ENCODE assay signal across 34 cellular contexts in the genomic region with DNA sequence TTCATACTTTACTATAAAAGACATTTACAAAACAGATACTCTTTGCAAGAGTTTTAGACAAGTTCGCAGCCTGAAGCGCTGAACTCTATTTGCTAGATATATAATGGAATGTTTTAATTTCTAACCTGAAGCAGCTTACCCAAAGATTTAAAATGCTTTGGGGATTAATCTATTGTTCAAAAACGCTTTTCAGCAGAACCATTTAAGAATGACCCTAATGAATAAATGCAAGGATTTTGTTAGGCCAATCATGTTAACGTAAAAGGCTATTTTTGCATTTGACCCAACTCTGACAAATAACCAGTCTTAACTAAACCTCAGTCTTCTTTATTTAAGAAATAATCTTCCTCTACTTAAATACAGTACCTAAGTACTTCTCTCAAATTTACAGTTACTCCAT.
"Had no signal": no experiment of that assay in that cellular context is flagged by ENCODE, and none has a peak within 500 bp of the region (broad histone marks: within the 10 kb centered on the region; RNA-seq: fewer than 3 reads in every experiment).

No MANE protein-coding gene starts in this region.

- H3K36me3 ChIP-seq: MG63 had no signal

- H3K4me3 ChIP-seq: MG63 had no signal

- H3K9me3 ChIP-seq: MG63 had no signal

- H3K27me3 ChIP-seq: MG63 had no signal

- DNase-seq: Karpas-422, Kasumi-1, MG63, MM.1S, MV-4-11, NCI-H1048, NCI-H1092, NCI-H1092 treated with DMSO at 0.1 percent for 48 hours, NCI-H1105, NCI-H1105 treated with DMSO at 0.1 percent for 48 hours, NCI-H1417, NCI-H1417 treated with DMSO at 0.1 percent for 48 hours, NCI-H1436, NCI-H1436 treated with DMSO at 0.1 percent for 48 hours, NCI-H146, NCI-H1694, NCI-H1694 treated with DMSO at 0.1 percent for 48 hours, NCI-H187, NCI-H187 treated with DMSO at 0.1 percent for 48 hours, NCI-H1930, NCI-H2029, NCI-H2029 treated with DMSO at 0.1 percent for 48 hours, NCI-H2081, NCI-H2081 treated with DMSO at 0.1 percent for 48 hours, NCI-H2171, NCI-H2171 treated with DMSO at 0.1 percent for 48 hours, NCI-H2227 treated with DMSO at 0.1 percent for 48 hours, NCI-H226, NCI-H345, NCI-H446, NCI-H446 treated with DMSO at 0.1 percent for 48 hours, NCI-H510A, NCI-H510A treated with DMSO at 0.1 percent for 48 hours, NCI-H524 had no signal
